8 cellular contexts compared by ENCODE assay signal in genomic region chr17:17782425-17783120, GRCh38. TPM values are rescaled to one million over a fixed set of nuclear protein-coding genes. Genes with fewer than 3 reads are reported as not detected.
DNase-seq lines count a peak whose midpoint lies in the region; ATAC-seq lines count a peak whose summit lies in the region.

No MANE protein-coding gene starts in this region.

- H3K27me3 Mint-ChIP-seq in immature natural killer cell (ENCODE audit: low read depth in 3 of 3): peaks cover 2 to 7% (median 4%) of the 10 kb centered on the region in 3 donors
- H3K27me3 Mint-ChIP-seq in stimulated activated naive B cell treated with anti-CD40 and anti-IgM and Interleukin-4, amounts not matched to agents 10 μg/mL and 1 μg/mL and 100 μg/mL, for 72 hours: peaks cover 4 to 10% of the 10 kb centered on the region in 2 donors

- ATAC-seq in stimulated activated naive B cell treated with anti-CD40 and anti-IgM and Interleukin-4, amounts not matched to agents 10 μg/mL and 1 μg/mL and 100 μg/mL, for 72 hours (replicated peaks): peak; percentile 19 to 21

- H3K36me3 ChIP-seq in KOPT-K1 (ENCODE audit: insufficient read depth, low read length): peaks cover 9% of the 10 kb centered on the region; the same call in 1 of the 2 replicates

- H3K4me3 Mint-ChIP-seq in immature natural killer cell: peak overlapping the region; percentile 70 to 83 (median 81)
- H3K4me3 Mint-ChIP-seq in stimulated activated naive B cell treated with anti-CD40 and anti-IgM and Interleukin-4, amounts not matched to agents 10 μg/mL and 1 μg/mL and 100 μg/mL, for 72 hours: peak overlapping the region; percentile 71 to 83

- H3K4me1 Mint-ChIP-seq in immature natural killer cell: peaks cover 27 to 29% of the 10 kb centered on the region in 2 donors
- H3K4me1 Mint-ChIP-seq in stimulated activated naive B cell treated with anti-CD40 and anti-IgM and Interleukin-4, amounts not matched to agents 10 μg/mL and 1 μg/mL and 100 μg/mL, for 72 hours: peaks cover 25 to 48% of the 10 kb centered on the region in 2 donors

- DNase-seq in NCI-H2081 (lab: John Stamatoyannopoulos, UW) (peak; percentile 54 to 56), NCI-H2081 treated with DMSO at 0.1 percent for 48 hours (lab: John Stamatoyannopoulos, UW) (no peak), amygdala (lab: John Stamatoyannopoulos, UW) (peak in 29 of 56 donors; percentile 37 to 88 (median 77)), immature natural killer cell (no peak), NCI-H226 (no peak), inferior parietal cortex (ENCODE audit: extremely low spot score) (no peak)
- DNase-seq in stimulated activated naive B cell treated with anti-CD40 and anti-IgM and Interleukin-4, amounts not matched to agents 10 μg/mL and 1 μg/mL and 100 μg/mL, for 72 hours: no peak

- no peak overlapping the region for H3K27ac Mint-ChIP-seq in immature natural killer cell
- peak overlapping the region; percentile 49 for H3K27ac Mint-ChIP-seq in stimulated activated naive B cell treated with anti-CD40 and anti-IgM and Interleukin-4, amounts not matched to agents 10 μg/mL and 1 μg/mL and 100 μg/mL, for 72 hours

- H3K36me3 Mint-ChIP-seq in immature natural killer cell: no peaks in the 10 kb centered on the region
- H3K36me3 Mint-ChIP-seq in stimulated activated naive B cell treated with anti-CD40 and anti-IgM and Interleukin-4, amounts not matched to agents 10 μg/mL and 1 μg/mL and 100 μg/mL, for 72 hours: no peaks in the 10 kb centered on the region

- peak overlapping the region; percentile 58 for H3K27ac ChIP-seq in KOPT-K1 (ENCODE audit: low read depth, low read length, poor library complexity, severe bottlenecking)

- no peaks in the 10 kb centered on the region for H3K9me3 ChIP-seq in KOPT-K1 (ENCODE audit: insufficient read depth, low read length, poor library complexity, severe bottlenecking)

- H3K9me3 Mint-ChIP-seq in immature natural killer cell: no peaks in the 10 kb centered on the region
- no peaks in the 10 kb centered on the region for H3K9me3 Mint-ChIP-seq in stimulated activated naive B cell treated with anti-CD40 and anti-IgM and Interleukin-4, amounts not matched to agents 10 μg/mL and 1 μg/mL and 100 μg/mL, for 72 hours

RNA-seq across cellular contexts. Expression of gene SREBF1, which starts 54.2 kb away (rescaled TPM):
- 10 to 100 TPM in 1 of 3 donors, 1 to 10 TPM in 2; 2.9 to 13.4 (median 4.4) TPM for polyA plus RNA-seq in immature natural killer cell

Comparison
In these comparisons a context has a peak if more than half of its experiments do, and no peak if none do; other contexts are left out.
1. DNase-seq: peak in NCI-H2081 (2 of 2) and amygdala (29 of 56); none in NCI-H2081 treated with DMSO at 0.1 percent for 48 hours (single experiment), immature natural killer cell (0 of 3), stimulated activated naive B cell treated with anti-CD40 and anti-IgM and Interleukin-4, amounts not matched to agents 10 μg/mL and 1 μg/mL and 100 μg/mL, for 72 hours (single experiment), NCI-H226 (single experiment) and inferior parietal cortex (single experiment).